Comparison of ENCODE assay signal across 9 cellular contexts in the genomic region with DNA sequence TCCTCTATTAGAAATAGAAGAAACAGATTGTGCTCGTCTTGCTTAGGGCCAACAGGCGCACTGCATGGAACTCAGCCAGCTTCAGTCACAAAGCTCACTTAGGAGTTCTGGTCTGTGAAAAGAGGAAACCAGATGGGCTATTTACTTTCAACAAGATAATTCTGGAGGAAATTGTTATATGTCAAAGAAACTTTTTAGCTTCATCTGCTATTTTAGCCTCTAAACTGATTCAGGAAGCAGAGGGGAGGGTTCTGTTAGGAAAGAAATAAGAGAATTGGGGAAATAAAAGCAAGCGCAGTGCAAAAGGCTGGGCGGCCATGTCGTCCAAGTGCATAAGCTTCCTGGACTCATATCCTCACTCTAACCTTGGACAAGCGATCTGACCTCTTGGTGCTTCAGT. TPM values are rescaled to one million over a fixed set of nuclear protein-coding genes. Genes with fewer than 3 reads are reported as not detected.
A peak's percentile ranks its signal among the peaks of the same experiment; 100 is the strongest.
DNase-seq lines count a peak whose midpoint lies in the region; ATAC-seq and TF ChIP-seq lines count a peak whose summit lies in the region.
"Had no signal": no experiment of that assay in that cellular context is flagged by ENCODE, and none has a peak within 500 bp of the region (broad histone marks: within the 10 kb centered on the region; RNA-seq: fewer than 3 reads in every experiment).

No MANE protein-coding gene starts in this region.

- H3K4ac ChIP-seq in mesenchymal stem cell (ENCODE audit: low read depth in 1 of 2, low read length in 2 of 2): no peak overlapping the region

- no peak overlapping the region for H3K23ac ChIP-seq in mesenchymal stem cell (ENCODE audit: low read length in 2 of 2)

- H2AFZ ChIP-seq in mesenchymal stem cell (ENCODE audit: low read depth, low read length): no peak overlapping the region

- DNase-seq in NCI-H1417 (lab: John Stamatoyannopoulos, UW): peak in 2 of 3 experiments; percentile 57 to 85
- DNase-seq in NCI-H1417 treated with DMSO at 0.1 percent for 48 hours (lab: John Stamatoyannopoulos, UW): no peak
- DNase-seq in esophagus muscularis mucosa (ENCODE audit: extremely low spot score): no peak
- DNase-seq in mesenchymal stem cell: no peak
- DNase-seq in transverse colon: peak; percentile 27
- no peak for DNase-seq in DMS79 treated with DMSO at 0.1 percent for 48 hours (lab: John Stamatoyannopoulos, UW)
- no peak for DNase-seq in vagina (ENCODE audit: extremely low spot score in 2 of 2)

- H3K27me3 ChIP-seq in esophagus muscularis mucosa (no peaks in the 10 kb centered on the region), mesenchymal stem cell (ENCODE audit: control insufficient read depth in 1 of 2, insufficient read depth in 1 of 2, low read length in 2 of 2) (no peaks in the 10 kb centered on the region), transverse colon (no peaks in the 10 kb centered on the region), vagina (no peaks in the 10 kb centered on the region)

- TF ChIP-seq CTCF in esophagus muscularis mucosa (IDR thresholded peaks at IDR 0.05) (no peak), transverse colon (IDR thresholded peaks at IDR 0.05) (no peak), vagina (IDR thresholded peaks at IDR 0.05) (no peak)

- no peak for TF ChIP-seq EP300 in esophagus muscularis mucosa (IDR thresholded peaks at IDR 0.05)
- no peak for TF ChIP-seq EP300 in transverse colon (IDR thresholded peaks at IDR 0.05; ENCODE audit: low read depth)

- H2BK15ac ChIP-seq in mesenchymal stem cell (ENCODE audit: low read depth, poor library complexity, severe bottlenecking): no peak overlapping the region

- no peak overlapping the region for H4K8ac ChIP-seq in mesenchymal stem cell (ENCODE audit: low read length)

- H3K9me3 ChIP-seq in esophagus muscularis mucosa (no peaks in the 10 kb centered on the region), mesenchymal stem cell (ENCODE audit: control insufficient read depth, low read length) (no peaks in the 10 kb centered on the region), transverse colon (no peaks in the 10 kb centered on the region), vagina (no peaks in the 10 kb centered on the region)

- no peak overlapping the region for H3K14ac ChIP-seq in mesenchymal stem cell (ENCODE audit: low read length in 2 of 2)

- in situ Hi-C loops in transverse colon (cut with MboI; ENCODE audit: low pct_ligation_motif_present in 1 of 4, low pct_unique_long_range_greater_than_20kb in 1 of 4, low sequenced_read_pairs in 3 of 4): no loop called here

- H3K18ac ChIP-seq in mesenchymal stem cell (ENCODE audit: low read depth in 1 of 2, low read length in 2 of 2): no peak overlapping the region

- H2BK5ac ChIP-seq in mesenchymal stem cell (ENCODE audit: low read depth, low read length, poor library complexity, severe bottlenecking): no peak overlapping the region

- peak overlapping the region; percentile 48 for H3K9ac ChIP-seq in mesenchymal stem cell (ENCODE audit: low read length)

- H3K4me2 ChIP-seq in mesenchymal stem cell (ENCODE audit: low read length, poor library complexity, severe bottlenecking): no peak overlapping the region

- intact Hi-C loops in esophagus muscularis mucosa (cut with DNase I) (no loop called here), transverse colon (cut with DNase I; ENCODE audit: low total_unique reads) (no loop called here), vagina (cut with DNase I) (no loop called here)

- H3K79me1 ChIP-seq in mesenchymal stem cell (replicated peaks; ENCODE audit: low read length, poor library complexity, severe bottlenecking): peaks cover 2% of the 10 kb centered on the region

- H3K36me3 ChIP-seq in esophagus muscularis mucosa (no peaks in the 10 kb centered on the region), mesenchymal stem cell (ENCODE audit: control insufficient read depth in 1 of 2, insufficient read depth in 2 of 2, low read depth in 1 of 2, low read length in 2 of 2) (no peaks in the 10 kb centered on the region), transverse colon (no peaks in the 10 kb centered on the region), vagina (no peaks in the 10 kb centered on the region)

- 36% methylated on average over 6 of the region's 6 CpGs for WGBS in esophagus muscularis mucosa
- WGBS in mesenchymal stem cell: 74% methylated on average over 5 of the region's 6 CpGs
- 45 to 52% methylated on average over 5 to 6 of the region's 6 CpGs for WGBS in transverse colon (ENCODE audit: low coverage in 1 of 2), 2 donors

- ATAC-seq in HG03196 (IDR thresholded peaks at IDR 0.05; ENCODE audit: unreplicated experiment): no peak

- H4K91ac ChIP-seq in mesenchymal stem cell (ENCODE audit: low read length): no peak overlapping the region

- peak overlapping the region; percentile 39 to 56 (median 46) for H3K27ac ChIP-seq in esophagus muscularis mucosa (replicated peaks in 1 of 4)
- no peak overlapping the region for H3K27ac ChIP-seq in mesenchymal stem cell (ENCODE audit: low read length, poor library complexity, severe bottlenecking)
- peak overlapping the region; percentile 6 to 48 (median 39) for H3K27ac ChIP-seq in transverse colon
- H3K27ac ChIP-seq in vagina: no peak overlapping the region

- H3K4me1 ChIP-seq in esophagus muscularis mucosa: peaks cover 6 to 18% (median 10%) of the 10 kb centered on the region in 4 donors
- H3K4me1 ChIP-seq in mesenchymal stem cell (ENCODE audit: control insufficient read depth, insufficient read depth, low read depth, low read length): no peaks in the 10 kb centered on the region
- peaks cover 0 to 10% (median 0%) of the 10 kb centered on the region in 4 donors for H3K4me1 ChIP-seq in transverse colon
- peaks cover 5% of the 10 kb centered on the region for H3K4me1 ChIP-seq in vagina

- no peak overlapping the region for H2BK12ac ChIP-seq in mesenchymal stem cell (ENCODE audit: low read length in 2 of 2)

- H2BK120ac ChIP-seq in mesenchymal stem cell (ENCODE audit: low read depth, low read length): no peak overlapping the region

- H3K4me3 ChIP-seq in esophagus muscularis mucosa: peak overlapping the region in 3 of 4 donors; percentile 8 to 28 (median 23)
- no peak overlapping the region for H3K4me3 ChIP-seq in mesenchymal stem cell (ENCODE audit: insufficient read depth in 1 of 2, low read depth in 1 of 2, low read length in 2 of 2)
- no peak overlapping the region for H3K4me3 ChIP-seq in transverse colon
- H3K4me3 ChIP-seq in vagina: peak overlapping the region in 1 of 2 donors; percentile 7

- TF ChIP-seq POLR2A in esophagus muscularis mucosa (IDR thresholded peaks at IDR 0.05; ENCODE audit: low read depth) (no peak), transverse colon (IDR thresholded peaks at IDR 0.05) (no peak), vagina (IDR thresholded peaks at IDR 0.05) (no peak)

- H2AK5ac ChIP-seq in mesenchymal stem cell (ENCODE audit: low read length, severe bottlenecking): no peak overlapping the region

RNA-seq across cellular contexts. Expression of a gene that starts 21.3 kb away (rescaled TPM):
- total RNA-seq in esophagus muscularis mucosa: 10 to 100 TPM in 3 of 4 donors, 1 to 10 TPM in 1; 9.6 to 14.5 (median 10.8) TPM
- 0.41 TPM for polyA plus RNA-seq in mesenchymal stem cell (2013, experiment 1 of 2)
- 0.34 TPM for polyA plus RNA-seq in mesenchymal stem cell (2013, experiment 2 of 2)
- 10 to 100 TPM in 1 of 4 donors, 1 to 10 TPM in 3; 4.5 to 12.3 (median 9.0) TPM for total RNA-seq in transverse colon
- total RNA-seq in vagina: 4.9 TPM

RNA-seq across cellular contexts. Expression of a gene that starts 21.5 kb away (rescaled TPM):
- total RNA-seq in esophagus muscularis mucosa: 1 to 10 TPM in 3 of 4 donors, not detected in 1; 1.3 to 3.5 (median 1.8) TPM
- polyA plus RNA-seq in mesenchymal stem cell (2013, experiment 1 of 2): 0.11 TPM
- 0.16 TPM for polyA plus RNA-seq in mesenchymal stem cell (2013, experiment 2 of 2)
- total RNA-seq in transverse colon: 10 to 100 TPM in 1 of 4 donors, 1 to 10 TPM in 2, not detected in 1; 1.2 to 13.8 (median 1.4) TPM
- total RNA-seq in vagina: not detected
- total RNA-seq: A172 had no signal

Comparison
In these comparisons a context has a peak if more than half of its experiments do, and no peak if none do; other contexts are left out.
1. DNase-seq: peak in NCI-H1417 (2 of 3) and transverse colon (single experiment); none in NCI-H1417 treated with DMSO at 0.1 percent for 48 hours (single experiment), esophagus muscularis mucosa (single experiment), mesenchymal stem cell (single experiment), DMS79 treated with DMSO at 0.1 percent for 48 hours (single experiment) and vagina (0 of 2).
2. H3K27ac ChIP-seq: peak in esophagus muscularis mucosa (4 of 4) and transverse colon (4 of 4); none in mesenchymal stem cell (single experiment) and vagina (single experiment).
3. H3K4me3 ChIP-seq: peak in esophagus muscularis mucosa (3 of 4); none in mesenchymal stem cell (0 of 2) and transverse colon (0 of 4).